ENCODE assay signal across 8 cellular contexts in the genomic region with DNA sequence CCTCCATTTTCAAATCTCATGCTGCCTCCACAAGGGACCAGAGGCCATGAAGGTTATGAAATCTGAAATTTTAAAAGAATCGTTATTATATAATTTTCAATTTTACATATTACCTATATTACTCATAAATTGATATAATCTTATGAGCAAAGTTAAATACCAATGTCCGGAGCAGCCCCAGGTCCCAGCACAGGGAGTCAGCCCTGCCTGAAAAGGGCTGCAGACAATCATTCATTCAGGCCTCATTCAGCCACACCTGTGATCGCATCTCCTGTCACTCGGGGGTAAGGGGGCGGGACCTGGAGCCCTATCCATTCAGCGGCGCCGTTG.
A peak's percentile ranks its signal among the peaks of the same experiment; 100 is the strongest.
DNase-seq lines count a peak whose midpoint lies in the region; ATAC-seq and TF ChIP-seq lines count a peak whose summit lies in the region.

No MANE protein-coding gene starts in this region.

- peaks cover 0 to 36% of the 10 kb centered on the region in 2 experiments; a peak in 2 of 3 replicates for H3K36me3 ChIP-seq in HEK293 (ENCODE audit: control insufficient read depth in 2 of 2, insufficient read depth in 1 of 2, low read length in 2 of 2)
- H3K36me3 ChIP-seq in OCI-LY3 (replicated peaks; ENCODE audit: low read depth, low read length) = peaks cover 19% of the 10 kb centered on the region

- no peak for ATAC-seq in effector memory CD8-positive, alpha-beta T cell (replicated peaks)
- ATAC-seq in HG02571 (IDR thresholded peaks at IDR 0.05; ENCODE audit: unreplicated experiment) = no peak

- peaks cover 23 to 28% of the 10 kb centered on the region in 2 donors for H3K4me1 Mint-ChIP-seq in effector memory CD8-positive, alpha-beta T cell (ENCODE audit: low read depth in 2 of 2)
- H3K4me1 Mint-ChIP-seq in neural crest cell = peaks cover 10% of the 10 kb centered on the region

- H3K9me3 Mint-ChIP-seq in effector memory CD8-positive, alpha-beta T cell = no peaks in the 10 kb centered on the region
- H3K9me3 Mint-ChIP-seq in neural crest cell = no peaks in the 10 kb centered on the region

- DNase-seq in NCI-H2029 (lab: John Stamatoyannopoulos, UW) (peak; percentile 64), NCI-H2029 treated with DMSO at 0.1 percent for 48 hours (lab: John Stamatoyannopoulos, UW) (no peak), neural crest cell (ENCODE audit: low read depth, low spot score) (no peak)
- no peak for DNase-seq in effector memory CD8-positive, alpha-beta T cell
- no peak for DNase-seq in activated CD8-positive, alpha-beta memory T cell treated with anti-CD3 and anti-CD28 coated beads, Interleukin-2, amount 50 U/mL, for 48 hours

- no peak for TF ChIP-seq CTCF in HEK293 (tag by site-specific recombination; IDR thresholded peaks at IDR 0.05)
- TF ChIP-seq CTCF in OCI-LY3 (IDR thresholded peaks at IDR 0.05; ENCODE audit: low read depth, low read length) = no peak
- no peak for TF ChIP-seq CTCF in neural crest cell (conservative IDR thresholded peaks at IDR 0.05)

- H3K4me3 Mint-ChIP-seq in effector memory CD8-positive, alpha-beta T cell = peak overlapping the region; percentile 89 to 91
- peak overlapping the region; percentile 88 for H3K4me3 Mint-ChIP-seq in neural crest cell

- H3K4me3 ChIP-seq in HEK293 (ENCODE audit: low read depth, low read length) = peak overlapping the region; percentile 99
- peak overlapping the region; percentile 77 for H3K4me3 ChIP-seq in OCI-LY3 (ENCODE audit: low read length)

- H3K27ac Mint-ChIP-seq in effector memory CD8-positive, alpha-beta T cell = peak overlapping the region; percentile 93 to 96
- H3K27ac Mint-ChIP-seq in neural crest cell (ENCODE audit: unreplicated experiment) = no peak overlapping the region

- peak overlapping the region; percentile 72 for H3K4me2 ChIP-seq in OCI-LY3 (ENCODE audit: low read length)

- H3K27ac ChIP-seq in HEK293 (ENCODE audit: extremely low read depth, low read depth, low read length) (no peak overlapping the region), OCI-LY3 (ENCODE audit: low read length) (no peak overlapping the region)

- CTCF ChIA-PET in HEK293 (lab: Yijun Ruan, JAX) = interaction anchor here (2.6 kb wide), 1 partner anchor 11 kb away, joined by 11 read pairs; no protein-coding TSS in a partner anchor

- no peak overlapping the region for H3K9ac ChIP-seq in OCI-LY3 (ENCODE audit: low read length)

- H3K9me3 ChIP-seq in HEK293 (ENCODE audit: control insufficient read depth, insufficient read depth, low read depth, low read length) (no peaks in the 10 kb centered on the region), OCI-LY3 (ENCODE audit: insufficient read depth, low read length) (no peaks in the 10 kb centered on the region)

- H3K27me3 Mint-ChIP-seq in effector memory CD8-positive, alpha-beta T cell = no peaks in the 10 kb centered on the region
- peaks cover 24% of the 10 kb centered on the region for H3K27me3 Mint-ChIP-seq in neural crest cell (ENCODE audit: low read depth)

- no peaks in the 10 kb centered on the region; the same call in 1 of the 2 replicates for H3K4me1 ChIP-seq in HEK293 (ENCODE audit: control insufficient read depth, insufficient read depth, low read length)
- peaks cover 10% of the 10 kb centered on the region for H3K4me1 ChIP-seq in OCI-LY3 (ENCODE audit: low read length)

- H3K36me3 Mint-ChIP-seq in effector memory CD8-positive, alpha-beta T cell (ENCODE audit: insufficient read depth) = peaks cover 41% of the 10 kb centered on the region
- H3K36me3 Mint-ChIP-seq in neural crest cell (ENCODE audit: low read depth) = no peaks in the 10 kb centered on the region

- peaks cover 25% of the 10 kb centered on the region for H3K27me3 ChIP-seq in OCI-LY3 (ENCODE audit: low read depth, low read length)

- POLR2A ChIA-PET in HEK293 (lab: Yijun Ruan, JAX) = interaction anchor here (1.3 kb wide), 1 partner anchor 13 kb away, joined by 13 read pairs; a partner anchor contains a TSS

- H4K20me1 ChIP-seq in OCI-LY3 (ENCODE audit: insufficient read depth, low read length) = peaks cover 35% of the 10 kb centered on the region

- H2AFZ ChIP-seq in OCI-LY3 (ENCODE audit: low read depth, low read length) = no peak overlapping the region

- H3K79me2 ChIP-seq in OCI-LY3 (ENCODE audit: low read length) = no peaks in the 10 kb centered on the region

TF ChIP-seq in HEK293, 187 proteins besides CTCF, POLR2A, EP300 and RAD21 (continues in another document):
- TF ChIP-seq ZBTB8A (tag by site-specific recombination; IDR thresholded peaks at IDR 0.05) (peak; percentile 47; the same call in 1 of the 2 replicates), ZNF624 (tag by site-specific recombination; IDR thresholded peaks at IDR 0.05) (no peak), ZNF416 (tag by site-specific recombination; IDR thresholded peaks at IDR 0.05) (no peak), ZBTB17 (tag by site-specific recombination; IDR thresholded peaks at IDR 0.05) (0 out of 2 replicates have a peak, but pooled peaks have one; percentile 89), ZNF776 (tag by site-specific recombination; IDR thresholded peaks at IDR 0.05; ENCODE audit: borderline replicate concordance) (no peak)
- TF ChIP-seq, protein P1, sequence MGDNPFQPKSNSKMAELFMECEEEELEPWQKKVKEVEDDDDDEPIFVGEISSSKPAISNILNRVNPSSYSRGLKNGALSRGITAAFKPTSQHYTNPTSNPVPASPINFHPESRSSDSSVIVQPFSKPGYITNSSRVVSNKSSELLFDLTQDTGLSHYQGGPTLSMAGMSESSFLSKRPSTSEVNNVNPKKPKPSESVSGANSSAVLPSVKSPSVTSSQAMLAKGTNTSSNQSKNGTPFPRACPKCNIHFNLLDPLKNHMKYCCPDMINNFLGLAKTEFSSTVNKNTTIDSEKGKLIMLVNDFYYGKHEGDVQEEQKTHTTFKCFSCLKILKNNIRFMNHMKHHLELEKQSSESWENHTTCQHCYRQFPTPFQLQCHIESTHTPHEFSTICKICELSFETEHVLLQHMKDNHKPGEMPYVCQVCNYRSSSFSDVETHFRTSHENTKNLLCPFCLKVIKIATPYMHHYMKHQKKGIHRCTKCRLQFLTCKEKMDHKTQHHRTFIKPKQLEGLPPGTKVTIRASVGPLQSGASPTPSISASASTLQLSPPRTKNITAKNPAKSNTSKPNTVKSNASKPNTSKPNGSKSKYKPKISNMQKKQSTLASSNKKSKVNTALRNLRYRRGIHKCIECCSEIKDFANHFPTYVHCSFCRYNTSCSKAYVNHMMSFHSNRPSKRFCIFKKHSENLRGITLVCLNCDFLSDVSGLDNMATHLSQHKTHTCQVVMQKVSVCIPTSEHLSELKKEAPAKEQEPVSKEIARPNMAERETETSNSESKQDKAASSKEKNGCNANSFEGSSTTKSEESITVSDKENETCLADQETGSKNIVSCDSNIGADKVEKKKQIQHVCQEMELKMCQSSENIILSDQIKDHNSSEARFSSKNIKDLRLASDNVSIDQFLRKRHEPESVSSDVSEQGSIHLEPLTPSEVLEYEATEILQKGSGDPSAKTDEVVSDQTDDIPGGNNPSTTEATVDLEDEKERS (tag by site-specific recombination; IDR thresholded peaks at IDR 0.05) = no peak
- TF ChIP-seq, protein P2, sequence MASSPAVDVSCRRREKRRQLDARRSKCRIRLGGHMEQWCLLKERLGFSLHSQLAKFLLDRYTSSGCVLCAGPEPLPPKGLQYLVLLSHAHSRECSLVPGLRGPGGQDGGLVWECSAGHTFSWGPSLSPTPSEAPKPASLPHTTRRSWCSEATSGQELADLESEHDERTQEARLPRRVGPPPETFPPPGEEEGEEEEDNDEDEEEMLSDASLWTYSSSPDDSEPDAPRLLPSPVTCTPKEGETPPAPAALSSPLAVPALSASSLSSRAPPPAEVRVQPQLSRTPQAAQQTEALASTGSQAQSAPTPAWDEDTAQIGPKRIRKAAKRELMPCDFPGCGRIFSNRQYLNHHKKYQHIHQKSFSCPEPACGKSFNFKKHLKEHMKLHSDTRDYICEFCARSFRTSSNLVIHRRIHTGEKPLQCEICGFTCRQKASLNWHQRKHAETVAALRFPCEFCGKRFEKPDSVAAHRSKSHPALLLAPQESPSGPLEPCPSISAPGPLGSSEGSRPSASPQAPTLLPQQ (tag by site-specific recombination; IDR thresholded peaks at IDR 0.05) = no peak
- TF ChIP-seq, protein P3, sequence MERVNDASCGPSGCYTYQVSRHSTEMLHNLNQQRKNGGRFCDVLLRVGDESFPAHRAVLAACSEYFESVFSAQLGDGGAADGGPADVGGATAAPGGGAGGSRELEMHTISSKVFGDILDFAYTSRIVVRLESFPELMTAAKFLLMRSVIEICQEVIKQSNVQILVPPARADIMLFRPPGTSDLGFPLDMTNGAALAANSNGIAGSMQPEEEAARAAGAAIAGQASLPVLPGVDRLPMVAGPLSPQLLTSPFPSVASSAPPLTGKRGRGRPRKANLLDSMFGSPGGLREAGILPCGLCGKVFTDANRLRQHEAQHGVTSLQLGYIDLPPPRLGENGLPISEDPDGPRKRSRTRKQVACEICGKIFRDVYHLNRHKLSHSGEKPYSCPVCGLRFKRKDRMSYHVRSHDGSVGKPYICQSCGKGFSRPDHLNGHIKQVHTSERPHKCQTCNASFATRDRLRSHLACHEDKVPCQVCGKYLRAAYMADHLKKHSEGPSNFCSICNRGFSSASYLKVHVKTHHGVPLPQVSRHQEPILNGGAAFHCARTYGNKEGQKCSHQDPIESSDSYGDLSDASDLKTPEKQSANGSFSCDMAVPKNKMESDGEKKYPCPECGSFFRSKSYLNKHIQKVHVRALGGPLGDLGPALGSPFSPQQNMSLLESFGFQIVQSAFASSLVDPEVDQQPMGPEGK (tag by site-specific recombination; IDR thresholded peaks at IDR 0.05) = no peak
